In the genomic region with DNA sequence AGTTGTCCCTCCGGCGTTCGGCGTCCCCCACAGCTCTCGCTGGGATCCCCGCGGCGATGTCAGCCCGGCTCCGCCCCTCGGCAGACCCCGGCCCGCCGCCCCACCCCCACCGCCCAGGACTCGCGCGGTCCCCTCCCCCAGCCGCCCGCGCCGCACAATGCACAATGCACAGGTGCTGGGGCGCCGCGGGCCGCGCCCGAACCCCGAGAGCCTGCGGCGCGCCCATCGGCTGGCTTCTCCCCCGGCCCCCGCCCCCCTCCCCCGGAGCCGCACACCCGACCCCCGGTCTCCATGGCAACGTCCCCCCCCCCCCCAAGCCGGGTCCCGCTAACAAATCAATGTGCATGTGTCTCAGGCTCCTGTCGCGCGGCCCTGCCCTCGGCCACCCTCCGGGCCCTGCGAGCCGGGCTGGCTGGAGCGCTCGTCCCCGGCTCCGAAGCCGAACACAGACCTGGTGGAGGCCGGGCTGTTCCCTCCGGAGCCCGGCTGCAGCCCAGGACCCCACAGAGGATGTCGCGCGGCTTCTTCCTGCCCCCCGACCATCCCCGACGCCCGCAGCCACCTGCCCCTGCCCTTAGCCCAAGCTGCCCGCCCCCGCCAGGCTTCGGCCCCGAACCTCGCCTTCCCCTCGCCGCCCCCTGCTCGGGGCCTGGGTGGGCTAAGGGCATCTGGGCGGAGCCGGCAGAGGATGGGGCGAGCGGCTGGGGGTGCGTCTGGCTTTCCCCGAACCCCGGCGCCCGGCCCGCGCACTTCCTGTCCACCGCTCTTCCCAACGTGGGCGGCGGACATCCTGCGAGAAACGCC, we compare ENCODE assay signal across 8 cellular contexts. TPM values are rescaled to one million over a fixed set of nuclear protein-coding genes. Genes with fewer than 3 reads are reported as not detected.
A peak's percentile ranks its signal among the peaks of the same experiment; 100 is the strongest.
DNase-seq lines count a peak whose midpoint lies in the region; ATAC-seq and TF ChIP-seq lines count a peak whose summit lies in the region.

No MANE protein-coding gene starts in this region.

- ATAC-seq in HG03342 (IDR thresholded peaks at IDR 0.05; ENCODE audit: unreplicated experiment) (peak; percentile 1), left cardiac atrium (peak; percentile 2 to 22)
- peak; percentile 47 for ATAC-seq in stimulated activated effector memory CD8-positive, alpha-beta T cell treated with anti-CD3 and anti-CD28 coated beads, Interleukin-12 subunit alpha, Interleukin-12 subunit beta, amount 100 ng/mL, for 72 hours

- intact Hi-C loops in left cardiac atrium (cut with DNase I), result loop anchor here in 1 of 2 donors (5.0 to 10.0 kb wide), 2 partner anchors 45 to 53 kb away; no protein-coding TSS in a partner anchor

- no peak for TF ChIP-seq CTCF in VCaP (conservative IDR thresholded peaks at IDR 0.05)

- peaks cover 35% of the 10 kb centered on the region for H3K4me1 Mint-ChIP-seq in stimulated activated effector memory CD8-positive, alpha-beta T cell treated with anti-CD3 and anti-CD28 coated beads, Interleukin-12 subunit alpha, Interleukin-12 subunit beta, amount 100 ng/mL, for 72 hours

- peak overlapping the region; percentile 95 for H3K27ac ChIP-seq in VCaP

- peak overlapping the region; percentile 67 for H3K4me3 Mint-ChIP-seq in stimulated activated effector memory CD8-positive, alpha-beta T cell treated with anti-CD3 and anti-CD28 coated beads, Interleukin-12 subunit alpha, Interleukin-12 subunit beta, amount 100 ng/mL, for 72 hours

- peak overlapping the region; percentile 72 for H3K27ac Mint-ChIP-seq in stimulated activated effector memory CD8-positive, alpha-beta T cell treated with anti-CD3 and anti-CD28 coated beads, Interleukin-12 subunit alpha, Interleukin-12 subunit beta, amount 100 ng/mL, for 72 hours

- DNase-seq in NCI-H1417 (lab: John Stamatoyannopoulos, UW) (peak in 2 of 3 experiments; percentile 74 to 95), NCI-H1417 treated with DMSO at 0.1 percent for 48 hours (lab: John Stamatoyannopoulos, UW) (no peak), left cardiac atrium (no peak), RPMI8226 (no peak), NCI-H187 treated with DMSO at 0.1 percent for 48 hours (lab: John Stamatoyannopoulos, UW) (no peak)
- no peak for DNase-seq in stimulated activated effector memory CD8-positive, alpha-beta T cell treated with anti-CD3 and anti-CD28 coated beads, Interleukin-12 subunit alpha, Interleukin-12 subunit beta, amount 100 ng/mL, for 72 hours (ENCODE audit: low spot score in 2 of 2)

- H3K9me3 Mint-ChIP-seq in stimulated activated effector memory CD8-positive, alpha-beta T cell treated with anti-CD3 and anti-CD28 coated beads, Interleukin-12 subunit alpha, Interleukin-12 subunit beta, amount 100 ng/mL, for 72 hours, result no peaks in the 10 kb centered on the region

- peaks cover 6% of the 10 kb centered on the region for H3K36me3 Mint-ChIP-seq in stimulated activated effector memory CD8-positive, alpha-beta T cell treated with anti-CD3 and anti-CD28 coated beads, Interleukin-12 subunit alpha, Interleukin-12 subunit beta, amount 100 ng/mL, for 72 hours

RNA-seq across cellular contexts. Expression of a gene that starts 0.8 kb away (rescaled TPM):
- 1 to 10 TPM; 4.1 to 5.9 TPM for total RNA-seq in left cardiac atrium

RNA-seq across cellular contexts. Expression of a gene that starts 19.7 kb away (rescaled TPM):
- 1 to 10 TPM; 3.1 to 3.5 TPM for total RNA-seq in left cardiac atrium

RNA-seq across cellular contexts. Expression of a gene that starts 41.5 kb away (rescaled TPM):
- 10 to 100 TPM; 17.9 to 24.2 TPM for total RNA-seq in left cardiac atrium

Comparison
In these comparisons a context has a peak if more than half of its experiments do, and no peak if none do; other contexts are left out.
1. DNase-seq: peak in NCI-H1417 (2 of 3); none in NCI-H1417 treated with DMSO at 0.1 percent for 48 hours (single experiment), left cardiac atrium (single experiment), stimulated activated effector memory CD8-positive, alpha-beta T cell treated with anti-CD3 and anti-CD28 coated beads, Interleukin-12 subunit alpha, Interleukin-12 subunit beta, amount 100 ng/mL, for 72 hours (0 of 2), RPMI8226 (single experiment) and NCI-H187 treated with DMSO at 0.1 percent for 48 hours (single experiment).
2. Peak in every context shown above with its lines, with median percentiles within 50 percentile points of each other: ATAC-seq.